ENCODE assay signal across 15 cellular contexts in genomic region chr7:66748791-66749190, GRCh38. TPM values are rescaled to one million over a fixed set of nuclear protein-coding genes. Genes with fewer than 3 reads are reported as not detected.
DNase-seq lines count a peak whose midpoint lies in the region; ATAC-seq, FAIRE-seq and TF ChIP-seq lines count a peak whose summit lies in the region.
"Had no signal": no experiment of that assay in that cellular context is flagged by ENCODE, and none has a peak within 500 bp of the region (broad histone marks: within the 10 kb centered on the region; RNA-seq: fewer than 3 reads in every experiment).

No MANE protein-coding gene starts in this region.

- peak overlapping the region; percentile 49 for H3K27ac ChIP-seq in GM12878 (ENCODE audit: control insufficient read depth, insufficient read depth)
- peak overlapping the region in 1 of 3 donors; percentile 31 for H3K27ac ChIP-seq in right lobe of liver
- H3K27ac ChIP-seq: PC-9, VCaP had no signal

- no peaks in the 10 kb centered on the region; a peak in 1 of 4 replicates for H3K36me3 ChIP-seq in GM12878 (ENCODE audit: control insufficient read depth in 2 of 2, insufficient read depth in 2 of 2, low read length in 1 of 2)
- no peaks in the 10 kb centered on the region for H3K36me3 ChIP-seq in right lobe of liver

- FAIRE-seq in GM12878 (lab: Jason Lieb, UNC) = no peak

- H3K4me1 Mint-ChIP-seq in stimulated activated naive B cell treated with anti-CD40 and anti-IgM and Interleukin-4, amounts not matched to agents 10 μg/mL and 1 μg/mL and 100 μg/mL, for 72 hours = peaks cover 32 to 88% of the 10 kb centered on the region in 2 donors
- H3K4me1 Mint-ChIP-seq in natural killer cell = peaks cover 27 to 33% of the 10 kb centered on the region in 2 donors

- H2AFZ ChIP-seq in GM12878 (ENCODE audit: control insufficient read depth, low read depth, low read length) = no peak overlapping the region
- H2AFZ ChIP-seq: PC-9 had no signal

- H3K27me3 ChIP-seq in GM12878 (replicated peaks in 1 of 2; ENCODE audit: control insufficient read depth in 2 of 2, insufficient read depth in 2 of 2, low read length in 1 of 2) (no peaks in the 10 kb centered on the region), right lobe of liver (no peaks in the 10 kb centered on the region)

- TF ChIP-seq POLR2A in GM12878 (IDR thresholded peaks at IDR 0.05; ENCODE audit: low read depth, low read length) = no peak
- TF ChIP-seq POLR2A in right lobe of liver (IDR thresholded peaks at IDR 0.05) = no peak

- H3K4me1 ChIP-seq in GM12878 (ENCODE audit: control insufficient read depth, insufficient read depth, low read length) (peaks cover 57% of the 10 kb centered on the region), right lobe of liver (peaks cover 0 to 11% (median 1%) of the 10 kb centered on the region in 4 donors)

- peak; percentile 4 for DNase-seq in MV-4-11 (lab: John Stamatoyannopoulos, UW)
- no peak for DNase-seq in GM12878 (ENCODE audit: low read depth, low spot score)
- peak; percentile 66 to 78 (median 70) for DNase-seq in right lobe of liver
- DNase-seq in stimulated activated naive B cell treated with anti-CD40 and anti-IgM and Interleukin-4, amounts not matched to agents 10 μg/mL and 1 μg/mL and 100 μg/mL, for 72 hours = no peak
- DNase-seq in D341Med (ENCODE audit: low spot score) = no peak
- DNase-seq in natural killer cell = no peak
- no peak for DNase-seq in NOMO-1 treated with DMSO at 0.1 percent for 48 hours (lab: John Stamatoyannopoulos, UW; ENCODE audit: unreplicated experiment)
- DNase-seq in NCI-H82 (lab: John Stamatoyannopoulos, UW) = no peak
- DNase-seq: activated gamma-delta T cell, Karpas-422, NCI-H1417, PC-9 had no signal

- RAD21 ChIA-PET in GM12878 (lab: Charles Lee; ENCODE audit: unreplicated experiment) = interaction anchor here (0.6 kb wide), 1 partner anchor 78 kb away, joined by 3 read pairs; no protein-coding TSS in a partner anchor

- peak overlapping the region; percentile 47 to 64 for H3K4me3 Mint-ChIP-seq in stimulated activated naive B cell treated with anti-CD40 and anti-IgM and Interleukin-4, amounts not matched to agents 10 μg/mL and 1 μg/mL and 100 μg/mL, for 72 hours
- H3K4me3 Mint-ChIP-seq in natural killer cell = no peak overlapping the region
- H3K4me3 Mint-ChIP-seq: mesothelial cell of epicardium had no signal

- no peaks in the 10 kb centered on the region for H4K20me1 ChIP-seq in GM12878 (ENCODE audit: control insufficient read depth, insufficient read depth)

- H3K9me3 ChIP-seq in GM12878 (replicated peaks; ENCODE audit: control insufficient read depth, insufficient read depth, low read length) = no peaks in the 10 kb centered on the region
- no peaks in the 10 kb centered on the region for H3K9me3 ChIP-seq in right lobe of liver

- no peak overlapping the region for H3K9ac ChIP-seq in GM12878 (ENCODE audit: control insufficient read depth, insufficient read depth, low read length)

- WGBS in GM12878 (ENCODE audit: insufficient coverage, insufficient replicate concordance, low lambda C conversion rate, missing lambda C conversion rate) = 54% methylated on average over 4 of the region's 4 CpGs
- WGBS in right lobe of liver (ENCODE audit: insufficient coverage, low coverage, low lambda C conversion rate, missing lambda C conversion rate) = 29% methylated on average over 4 of the region's 4 CpGs

- intact Hi-C loops in GM12878 (cut with micrococcal nuclease; ENCODE audit: unreplicated experiment) (loop anchor here (10.0 kb wide), 3 partner anchors 94 to 176 kb away; partner anchors contain the start of gene TMEM248), right lobe of liver (cut with DNase I) (no loop called here), natural killer cell (cut with micrococcal nuclease) (no loop called here)

- no peaks in the 10 kb centered on the region for H3K9me3 Mint-ChIP-seq in stimulated activated naive B cell treated with anti-CD40 and anti-IgM and Interleukin-4, amounts not matched to agents 10 μg/mL and 1 μg/mL and 100 μg/mL, for 72 hours
- H3K9me3 Mint-ChIP-seq in natural killer cell = no peaks in the 10 kb centered on the region
- H3K9me3 Mint-ChIP-seq: brain, mesothelial cell of epicardium had no signal

- no peak for TF ChIP-seq RAD21 in GM12878 (IDR thresholded peaks at IDR 0.05; ENCODE audit: insufficient read depth, low read depth, low read length)

- no peaks in the 10 kb centered on the region for H3K27me3 Mint-ChIP-seq in stimulated activated naive B cell treated with anti-CD40 and anti-IgM and Interleukin-4, amounts not matched to agents 10 μg/mL and 1 μg/mL and 100 μg/mL, for 72 hours
- no peaks in the 10 kb centered on the region for H3K27me3 Mint-ChIP-seq in natural killer cell (ENCODE audit: low read depth in 2 of 2)
- H3K27me3 Mint-ChIP-seq: brain had no signal

- TF ChIP-seq EP300 in GM12878 (IDR thresholded peaks at IDR 0.05; ENCODE audit: borderline replicate concordance in 1 of 2, control insufficient read depth in 1 of 2, low read depth in 2 of 2, low read length in 2 of 2) = no peak

- peak overlapping the region; percentile 79 for H3K27ac Mint-ChIP-seq in stimulated activated naive B cell treated with anti-CD40 and anti-IgM and Interleukin-4, amounts not matched to agents 10 μg/mL and 1 μg/mL and 100 μg/mL, for 72 hours
- H3K27ac Mint-ChIP-seq in natural killer cell = no peak overlapping the region

- SMC1A ChIA-PET in GM12878 (lab: Charles Lee; ENCODE audit: uncharacterized antibody, unreplicated experiment) = no interaction called here

- peaks cover 86% of the 10 kb centered on the region for H3K79me2 ChIP-seq in GM12878 (ENCODE audit: control insufficient read depth, insufficient read depth, low read length)

- CTCF ChIA-PET in GM12878 (lab: Yijun Ruan, JAX) = no interaction called here

- peak overlapping the region; percentile 7; the same call in 1 of the 2 replicates for H3K4me2 ChIP-seq in GM12878 (ENCODE audit: control insufficient read depth, insufficient read depth)
- H3K4me2 ChIP-seq: PC-9 had no signal

- H3K4me3 ChIP-seq in GM12878 (no peak overlapping the region), right lobe of liver (no peak overlapping the region)
- H3K4me3 ChIP-seq: PC-9 had no signal

- POLR2A ChIA-PET in GM12878 (lab: Charles Lee) = no interaction called here

- TF ChIP-seq CTCF in GM12878 (IDR thresholded peaks at IDR 0.05 in 2 of 3, conservative IDR thresholded peaks at IDR 0.05 in 1 of 3; ENCODE audit: control insufficient read depth in 2 of 3, extremely low read depth in 1 of 3, insufficient read depth in 1 of 3, low read depth in 3 of 3, low read length in 3 of 3) (no peak), right lobe of liver (IDR thresholded peaks at IDR 0.05) (no peak), natural killer cell (IDR thresholded peaks at IDR 0.05) (no peak)

- in situ Hi-C loops in GM12878 (cut with MboI) = no loop called here

- ATAC-seq in GM12878 = 0 out of 3 replicates have a peak, but pooled peaks have one; percentile 7
- ATAC-seq in right lobe of liver = peak; percentile 75 to 96 (median 84)
- peak; percentile 42 to 57 for ATAC-seq in stimulated activated naive B cell treated with anti-CD40 and anti-IgM and Interleukin-4, amounts not matched to agents 10 μg/mL and 1 μg/mL and 100 μg/mL, for 72 hours (replicated peaks)
- ATAC-seq in natural killer cell = no peak

- BruUV-seq in GM12878 (replicated peaks; lab: Mats Ljungman, UMichigan) = no TSS peak

- H3K36me3 Mint-ChIP-seq in stimulated activated naive B cell treated with anti-CD40 and anti-IgM and Interleukin-4, amounts not matched to agents 10 μg/mL and 1 μg/mL and 100 μg/mL, for 72 hours = peaks cover 12 to 40% of the 10 kb centered on the region in 2 donors
- H3K36me3 Mint-ChIP-seq in natural killer cell = no peaks in the 10 kb centered on the region

TF ChIP-seq in GM12878, 131 proteins besides CTCF, POLR2A, EP300 and RAD21:
- TF ChIP-seq MEF2A (IDR thresholded peaks at IDR 0.05; ENCODE audit: insufficient read depth, low read depth, low read length) (no peak), NRF1 (conservative IDR thresholded peaks at IDR 0.05; ENCODE audit: low read depth, low read length) (no peak)

RNA-seq across cellular contexts. Expression of gene RABGEF1, which starts 8.3 kb away (rescaled TPM):
- total RNA-seq in GM12878 (2013; cell fraction: nucleolus; rRNA removed) = 30.4 and 38.8 TPM in 2 replicates
- total RNA-seq in GM12878 (2014; rRNA removed) = 21.0 and 26.4 TPM in 2 replicates
- total RNA-seq in GM12878 (2014; rRNA removed; fragmentation: Illumina TruSeq; extraction: Trizol) = 24.8 and 27.5 TPM in 2 replicates
- 26.2 and 27.5 TPM in 2 replicates for total RNA-seq in GM12878 (2021)
- polyA plus RNA-seq in GM12878 (2011; ENCODE audit: low read depth) = 14.7 TPM
- polyA plus RNA-seq in GM12878 (2011; rRNA removed) = 33.0 and 36.4 TPM in 2 replicates
- 28.5 and 31.7 TPM in 2 replicates for polyA plus RNA-seq in GM12878 (2011; cell fraction: cytosol; rRNA removed)
- 20.5 and 20.6 TPM in 2 replicates for polyA plus RNA-seq in GM12878 (2011; cell fraction: nucleus; rRNA removed)
- 17.2 and 23.6 TPM in 2 replicates for polyA plus RNA-seq in GM12878 (2012)
- 36.4 and 45.7 TPM in 2 replicates for polyA plus RNA-seq in GM12878 (2014; fragmentation: Illumina TruSeq; extraction: Trizol)
- 10 to 100 TPM; 10.2 to 11.8 TPM for polyA plus RNA-seq in GM12878 (2014; fragmentation: Nextera tagmentation; extraction: Ambion mirVana)
- 18.2 and 21.4 TPM in 2 replicates for polyA plus RNA-seq in GM12878 (2014; rRNA removed)
- polyA plus RNA-seq in GM12878 (2016; fragmentation: Nextera tagmentation; extraction: Ambion mirVana) = 10 to 100 TPM; 24.7 to 31.2 TPM
- 46.2 and 47.7 TPM in 2 replicates for polyA minus RNA-seq in GM12878 (2011; rRNA and poly(A)+ RNA removed)
- 13.4 and 14.0 TPM in 2 replicates for polyA minus RNA-seq in GM12878 (2011; cell fraction: cytosol; rRNA and poly(A)+ RNA removed)
- polyA minus RNA-seq in GM12878 (2011; cell fraction: nucleus; rRNA and poly(A)+ RNA removed) = 6.5 and 12.0 TPM in 2 replicates
- total RNA-seq in right lobe of liver = 10 to 100 TPM in 3 of 6 experiments, 1 to 10 TPM in 3; 7.3 to 13.8 (median 10.2) TPM
- 10 to 100 TPM; 26.1 to 38.1 (median 31.7) TPM for total RNA-seq in natural killer cell

Comparison
In these comparisons a context has a peak if more than half of its experiments do, and no peak if none do; other contexts are left out.
1. DNase-seq: peak in MV-4-11 (single experiment) and right lobe of liver (3 of 3); none in GM12878 (single experiment), stimulated activated naive B cell treated with anti-CD40 and anti-IgM and Interleukin-4, amounts not matched to agents 10 μg/mL and 1 μg/mL and 100 μg/mL, for 72 hours (single experiment), D341Med (single experiment), natural killer cell (single experiment), NOMO-1 treated with DMSO at 0.1 percent for 48 hours (single experiment) and NCI-H82 (single experiment).
2. ATAC-seq: peak in GM12878 (single experiment), right lobe of liver (4 of 4) and stimulated activated naive B cell treated with anti-CD40 and anti-IgM and Interleukin-4, amounts not matched to agents 10 μg/mL and 1 μg/mL and 100 μg/mL, for 72 hours (2 of 2); none in natural killer cell (0 of 3).